ENCODE assay signal across 8 cellular contexts in the genomic region with DNA sequence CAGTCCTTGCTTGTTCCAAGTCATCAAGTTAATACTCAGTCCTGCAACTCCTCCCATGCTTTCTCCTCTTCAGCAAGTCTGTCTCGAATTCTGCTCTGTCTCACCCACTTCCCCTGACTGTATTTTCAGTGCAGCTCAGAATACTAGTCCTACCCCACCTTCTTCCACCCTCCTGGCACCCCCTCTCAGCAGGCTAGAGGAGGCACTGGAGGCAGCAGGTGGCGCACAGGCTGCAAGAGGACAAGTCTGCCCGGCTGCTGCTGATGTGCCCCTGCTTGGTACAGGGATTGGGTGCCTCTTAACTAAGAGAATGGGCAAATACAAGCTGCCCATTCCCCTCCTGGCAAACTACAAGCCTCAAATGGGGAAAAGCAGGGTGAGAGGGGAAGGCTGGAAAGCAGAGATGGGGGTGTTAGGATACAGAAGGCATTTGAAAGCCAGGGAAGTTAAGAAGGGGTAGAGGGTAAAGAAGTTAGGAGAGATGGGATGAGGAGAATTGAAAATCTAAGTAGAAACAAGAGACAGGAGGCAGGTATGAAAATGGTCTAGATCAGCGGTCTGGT. TPM values are rescaled to one million over a fixed set of nuclear protein-coding genes. Genes with fewer than 3 reads are reported as not detected.
DNase-seq lines count a peak whose midpoint lies in the region; ATAC-seq and TF ChIP-seq lines count a peak whose summit lies in the region.

No MANE protein-coding gene starts in this region.

- H3K4ac ChIP-seq in trophoblast cell (ENCODE audit: low read depth, low read length) = peak overlapping the region; percentile 97

- peak overlapping the region; percentile 98 for H2AK5ac ChIP-seq in trophoblast cell (ENCODE audit: low read length)

- no peak overlapping the region for H3K23ac ChIP-seq in trophoblast cell (ENCODE audit: low read length)

- no peaks in the 10 kb centered on the region for H3K9me3 ChIP-seq in trophoblast cell (ENCODE audit: insufficient read depth, low read depth, low read length)

- peak; percentile 12; the same call in 1 of the 2 replicates for TF ChIP-seq CTCF in WI38 (IDR thresholded peaks at IDR 0.05; ENCODE audit: low read depth, low read length)

- H3K79me1 ChIP-seq in trophoblast cell (ENCODE audit: low read length) = peaks cover 25% of the 10 kb centered on the region

- peak overlapping the region; percentile 8 for H3K4me2 ChIP-seq in trophoblast cell (ENCODE audit: low read length)

- H2BK12ac ChIP-seq in trophoblast cell (ENCODE audit: low read length) = peak overlapping the region; percentile 92

- no peak overlapping the region for H3K9ac ChIP-seq in trophoblast cell (ENCODE audit: low read length)

- ATAC-seq in GM21786 (IDR thresholded peaks at IDR 0.05; ENCODE audit: unreplicated experiment) (peak; percentile 43), GM19455 (IDR thresholded peaks at IDR 0.05; ENCODE audit: unreplicated experiment) (no peak)

- H2AFZ ChIP-seq in trophoblast cell (ENCODE audit: insufficient read depth, low read length, poor library complexity) = no peak overlapping the region

- peak overlapping the region; percentile 99 for H3K27ac ChIP-seq in trophoblast cell (ENCODE audit: low read depth, low read length)

- H3K4me1 ChIP-seq in trophoblast cell (ENCODE audit: control insufficient read depth in 1 of 2, insufficient read depth in 2 of 2, low read length in 2 of 2) = peaks cover 33 to 43% of the 10 kb centered on the region in 2 experiments

- H3K79me2 ChIP-seq in trophoblast cell (ENCODE audit: control insufficient read depth, insufficient read depth, low read length, poor library complexity) = peaks cover 20% of the 10 kb centered on the region

- peaks cover 21 to 35% of the 10 kb centered on the region in 2 experiments for H3K36me3 ChIP-seq in trophoblast cell (ENCODE audit: control insufficient read depth in 1 of 2, insufficient read depth in 2 of 2, low read length in 2 of 2)

- no peak overlapping the region for H4K8ac ChIP-seq in trophoblast cell (ENCODE audit: low read depth, low read length)

- H4K12ac ChIP-seq in trophoblast cell (ENCODE audit: low read depth, low read length) = no peak overlapping the region

- H2BK5ac ChIP-seq in trophoblast cell (ENCODE audit: low read depth, low read length, poor library complexity) = peak overlapping the region; percentile 99

- peak overlapping the region; percentile 99 for H4K91ac ChIP-seq in trophoblast cell (ENCODE audit: low read depth, low read length)

- H3K4me3 ChIP-seq in WI38 (ENCODE audit: low read depth, low read length) (peak overlapping the region; percentile 86), trophoblast cell (ENCODE audit: low read depth, low read length) (no peak overlapping the region)

- H3K27me3 ChIP-seq in trophoblast cell (ENCODE audit: insufficient read depth, low read length) = no peaks in the 10 kb centered on the region

- peak overlapping the region; percentile 96 for H3K14ac ChIP-seq in trophoblast cell (ENCODE audit: low read length)

- peak overlapping the region; percentile 73 for H3K18ac ChIP-seq in trophoblast cell (ENCODE audit: low read length)

- peak overlapping the region; percentile 99 for H2BK120ac ChIP-seq in trophoblast cell (ENCODE audit: insufficient read depth, low read length, poor library complexity)

- DNase-seq in CD1c-positive myeloid dendritic cell (ENCODE audit: extremely low spot score) = peak; percentile 29
- peak; percentile 56 for DNase-seq in fibroblast of gingiva (ENCODE audit: low read depth)
- DNase-seq in trophoblast cell = no peak
- no peak for DNase-seq in central memory CD4-positive, alpha-beta T cell
- DNase-seq in NCI-H524 treated with DMSO at 0.1 percent for 48 hours (lab: John Stamatoyannopoulos, UW) = no peak

- WGBS in trophoblast cell (ENCODE audit: extremely low coverage, insufficient coverage, insufficient read length) = no CpG with 5 or more reads among the region's 4 CpGs

RNA-seq across cellular contexts. Expression of gene TLN1, which starts 5.0 kb away (rescaled TPM):
- 53.1 and 56.1 TPM in 2 replicates for polyA plus RNA-seq in trophoblast cell (2013)

RNA-seq across cellular contexts. Expression of gene CREB3, which starts 5.5 kb away (rescaled TPM):
- polyA plus RNA-seq in trophoblast cell (2013) = 32.3 and 32.4 TPM in 2 replicates

RNA-seq across cellular contexts. Expression of gene GBA2, which starts 22.1 kb away (rescaled TPM):
- 36.1 and 36.7 TPM in 2 replicates for polyA plus RNA-seq in trophoblast cell (2013)

RNA-seq across cellular contexts. Expression of gene RGP1, which starts 22.1 kb away (rescaled TPM):
- 14.4 TPM in 2 replicates for polyA plus RNA-seq in trophoblast cell (2013)

RNA-seq across cellular contexts. Expression of gene MSMP, which starts 27.1 kb away (rescaled TPM):
- not detected in 2 replicates for polyA plus RNA-seq in trophoblast cell (2013)

Comparison
In these comparisons a context has a peak if more than half of its experiments do, and no peak if none do; other contexts are left out.
1. DNase-seq: peak in CD1c-positive myeloid dendritic cell (single experiment) and fibroblast of gingiva (single experiment); none in trophoblast cell (0 of 2), central memory CD4-positive, alpha-beta T cell (single experiment) and NCI-H524 treated with DMSO at 0.1 percent for 48 hours (single experiment).